In the genomic region with DNA sequence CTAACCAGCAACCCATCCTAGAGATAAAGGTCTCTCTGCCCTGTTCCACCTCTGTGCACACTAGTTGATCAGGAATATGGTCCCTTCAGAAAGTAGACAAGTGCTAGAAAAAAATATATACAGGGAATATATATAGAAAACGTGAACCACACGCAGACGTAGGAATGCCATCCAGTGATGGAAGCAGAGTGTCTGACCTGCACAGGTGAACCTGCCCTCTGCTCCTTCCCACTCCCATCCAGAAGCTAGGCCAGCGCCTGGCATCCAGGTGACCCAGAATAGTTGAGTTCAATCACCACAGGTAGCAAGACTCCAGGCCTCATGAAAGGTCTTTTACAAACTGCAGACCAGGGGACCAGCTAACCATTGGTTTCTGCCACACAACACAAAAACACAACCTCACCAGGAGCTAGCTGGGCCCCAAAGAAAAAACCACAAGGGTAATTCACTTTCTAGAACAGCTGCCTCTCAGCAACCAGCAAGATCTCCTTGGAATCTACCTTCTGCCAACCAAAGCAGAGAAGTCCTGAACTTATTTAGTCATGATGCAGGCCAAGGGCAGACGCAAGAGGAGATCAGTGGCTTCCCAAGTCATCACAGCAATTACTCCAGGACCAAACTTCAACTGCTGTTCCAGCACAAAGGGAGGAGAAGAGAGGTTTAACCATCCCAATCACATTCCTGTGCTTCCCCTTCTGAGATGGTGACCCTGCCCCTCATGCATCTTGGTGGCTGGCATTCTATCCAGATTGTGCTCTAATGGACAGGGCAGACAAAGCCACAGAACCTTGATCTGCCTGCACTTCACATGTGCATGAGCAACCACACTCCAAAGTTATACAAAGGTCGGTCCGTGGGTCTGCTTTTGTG, we compare ENCODE assay signal across 1 cellular context.
TF ChIP-seq lines count a peak whose summit lies in the region.

No MANE protein-coding gene starts in this region.

TF ChIP-seq in GM12878, 131 proteins besides CTCF, POLR2A, EP300 and RAD21 (continued from another document):
- TF ChIP-seq IRF4 (IDR thresholded peaks at IDR 0.05; ENCODE audit: low read depth, low read length) (no peak), GATAD2B (conservative IDR thresholded peaks at IDR 0.05; ENCODE audit: low read depth) (no peak), BACH1 (IDR thresholded peaks at IDR 0.05; ENCODE audit: borderline replicate concordance) (no peak), CBX5 (IDR thresholded peaks at IDR 0.05; ENCODE audit: low read depth) (no peak), POU2F2 (IDR thresholded peaks at IDR 0.05; ENCODE audit: borderline replicate concordance, low read depth, low read length) (no peak), SKIL (IDR thresholded peaks at IDR 0.05; ENCODE audit: low read depth, poor library complexity, severe bottlenecking) (no peak), YBX1 (IDR thresholded peaks at IDR 0.05) (no peak), LARP7 (IDR thresholded peaks at IDR 0.05) (no peak), PAX8 (IDR thresholded peaks at IDR 0.05) (no peak), FOS (IDR thresholded peaks at IDR 0.05; ENCODE audit: borderline replicate concordance, extremely low read depth, insufficient read length) (no peak), TCF7 (IDR thresholded peaks at IDR 0.05; ENCODE audit: borderline replicate concordance) (no peak), ZBED1 (IDR thresholded peaks at IDR 0.05; ENCODE audit: borderline replicate concordance) (no peak)
